ENCODE assay signal across 22 cellular contexts in the genomic region with DNA sequence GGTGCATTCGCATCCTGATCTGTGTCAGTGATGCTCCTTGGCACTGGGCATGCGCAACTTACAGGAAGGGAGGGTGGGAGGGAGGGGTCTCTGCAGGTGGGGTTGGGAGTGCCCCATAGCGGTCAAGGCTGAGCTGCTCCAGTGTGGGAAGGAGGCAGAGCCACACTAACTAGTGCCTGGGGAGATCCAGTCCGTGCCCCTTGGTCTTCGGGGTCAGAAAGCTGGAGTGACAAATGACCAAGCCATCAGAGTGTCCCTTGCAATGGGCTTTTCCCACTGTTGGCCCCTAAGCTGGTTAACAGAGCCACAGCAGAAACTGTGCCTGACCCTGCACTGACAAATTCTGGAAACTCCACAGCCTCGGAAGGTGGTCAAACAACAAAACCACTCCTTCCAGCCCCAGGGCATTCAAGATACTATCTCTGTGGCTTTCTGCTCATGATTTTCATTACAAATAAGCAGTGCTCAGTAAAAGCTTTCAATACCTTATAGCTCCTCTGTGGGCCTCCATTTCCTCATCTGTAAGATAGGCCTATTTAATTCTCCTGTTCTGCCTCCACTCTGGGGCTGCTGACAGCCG.
DNase-seq lines count a peak whose midpoint lies in the region; ATAC-seq, FAIRE-seq and TF ChIP-seq lines count a peak whose summit lies in the region.
"Had no signal": no experiment of that assay in that cellular context is flagged by ENCODE, and none has a peak within 500 bp of the region (broad histone marks: within the 10 kb centered on the region; RNA-seq: fewer than 3 reads in every experiment).

No MANE protein-coding gene starts in this region.

- CTCF ChIA-PET in K562 (lab: Yijun Ruan, JAX; ENCODE audit: low intra/inter-chr PET ratio) = no interaction called here

- ATAC-seq in left cardiac atrium (no peak), K562 (peak; percentile 68)
- ATAC-seq: activated CD8-positive, alpha-beta memory T cell treated with anti-CD3 and anti-CD28 coated beads, Interleukin-2, amount 10 ng/mL, durations not matched to agents 7 days and 5 days; activated T-helper 17 cell treated with anti-CD3 and anti-CD28 coated beads, Interleukin-2, amount 50 U/mL, for 72 hours; gastroesophageal sphincter; lower lobe of right lung had no signal

- no TSS peak for BruUV-seq in K562 (replicated peaks; lab: Mats Ljungman, UMichigan)

- POLR2A ChIA-PET in K562 (lab: Yijun Ruan, JAX) = interaction anchor here (0.6 to 1.3 kb wide), 5 partner anchors 8 to 624 kb away, joined by 3 to 5 read pairs (median 3); no protein-coding TSS in a partner anchor

- no peak for TF ChIP-seq POLR2A in K562 (conservative IDR thresholded peaks at IDR 0.05)

- no peak for TF ChIP-seq RAD21 in K562 (CRISPR knock-in tag; conservative IDR thresholded peaks at IDR 0.05 in 1 of 2, IDR thresholded peaks at IDR 0.05 in 1 of 2)

- no peak for FAIRE-seq in K562 (lab: Jason Lieb, UNC)
- FAIRE-seq: D721Med, G401.6 had no signal

- H3K9ac ChIP-seq in K562 (ENCODE audit: insufficient read depth in 1 of 2, low read depth in 2 of 2, low read length in 2 of 2) = no peak overlapping the region

- H2AFZ ChIP-seq in K562 (ENCODE audit: low read depth, low read length) = no peak overlapping the region

- peaks cover 0 to 23% of the 10 kb centered on the region in 2 donors for H3K4me1 ChIP-seq in right atrium auricular region
- H3K4me1 ChIP-seq in K562 (replicated peaks in 1 of 2; ENCODE audit: control insufficient read depth in 2 of 2, insufficient read depth in 2 of 2, low read length in 2 of 2) = no peaks in the 10 kb centered on the region
- H3K4me1 ChIP-seq: lower lobe of right lung, SJSA1 had no signal

- no peaks in the 10 kb centered on the region for H3K9me3 ChIP-seq in right atrium auricular region
- no peaks in the 10 kb centered on the region for H3K9me3 ChIP-seq in K562 (replicated peaks; ENCODE audit: control insufficient read depth, insufficient read depth, low read depth, low read length)
- H3K9me3 ChIP-seq: gastroesophageal sphincter, lower lobe of right lung, SJSA1 had no signal

- no peaks in the 10 kb centered on the region for H3K9me1 ChIP-seq in K562 (ENCODE audit: control insufficient read depth, insufficient read depth, low read length)

- TF ChIP-seq CTCF in right atrium auricular region (IDR thresholded peaks at IDR 0.05) (no peak), K562 (IDR thresholded peaks at IDR 0.05 in 2 of 3, conservative IDR thresholded peaks at IDR 0.05 in 1 of 3; ENCODE audit: insufficient read depth in 2 of 3, low read depth in 1 of 3, low read length in 3 of 3) (no peak), GM10266 (IDR thresholded peaks at IDR 0.05; ENCODE audit: control insufficient read depth, insufficient read depth, low read depth, missing control alignments) (no peak)

- 5% methylated on average over 6 of the region's 7 CpGs for WGBS in K562 (ENCODE audit: insufficient coverage, low coverage, missing lambda C conversion rate)

- H3K27me3 ChIP-seq in right atrium auricular region = no peaks in the 10 kb centered on the region
- H3K27me3 ChIP-seq in K562 (ENCODE audit: control insufficient read depth in 2 of 2, insufficient read depth in 2 of 2, low read length in 2 of 2) = peaks cover 41 to 94% of the 10 kb centered on the region in 2 experiments
- H3K27me3 ChIP-seq: dorsolateral prefrontal cortex, gastroesophageal sphincter had no signal

- H3K27ac ChIP-seq in right atrium auricular region (no peak overlapping the region), K562 (ENCODE audit: extremely low read depth, low read depth, low read length) (no peak overlapping the region)
- H3K27ac ChIP-seq: dorsolateral prefrontal cortex, gastroesophageal sphincter, lower lobe of right lung, SJSA1 had no signal

- peaks cover 49% of the 10 kb centered on the region for H4K20me1 ChIP-seq in K562 (replicated peaks; ENCODE audit: control insufficient read depth, insufficient read depth, low read length)

- no peak overlapping the region for H3K4me2 ChIP-seq in K562 (ENCODE audit: insufficient read depth, low read length)

- H3K4me3 ChIP-seq in right atrium auricular region (no peak overlapping the region), K562 (no peak overlapping the region)
- H3K4me3 ChIP-seq: dorsolateral prefrontal cortex, gastroesophageal sphincter, lower lobe of right lung, SJSA1 had no signal

- in situ Hi-C loops in K562 (cut with MboI) = no loop called here

- TF ChIP-seq EP300 in K562 (IDR thresholded peaks at IDR 0.05; ENCODE audit: low read length) = no peak

- DNase-seq in left cardiac atrium = peak; percentile 8
- no peak for DNase-seq in right atrium auricular region (ENCODE audit: low spot score)
- DNase-seq in K562 (ENCODE audit: extremely low read depth in 1 of 4, low spot score in 3 of 4) = peak; percentile 33 to 74 (median 68)
- DNase-seq in kidney tubule cell (ENCODE audit: low spot score) = peak; percentile 20
- no peak for DNase-seq in SKM-1 treated with dmso at 0.1 percent for 144 hours (lab: John Stamatoyannopoulos, UW; ENCODE audit: unreplicated experiment)
- DNase-seq in RKO (ENCODE audit: low spot score) = no peak
- no peak for DNase-seq in GM10266 (ENCODE audit: extremely low spot score)
- no peak for DNase-seq in pons (ENCODE audit: low spot score)
- DNase-seq: activated CD4-positive, alpha-beta T cell treated with anti-CD3 and anti-CD28 coated beads for 4 hours; activated CD8-positive, alpha-beta memory T cell treated with anti-CD3 and anti-CD28 coated beads, Interleukin-2, amount 10 ng/mL, durations not matched to agents 7 days and 5 days; C1 segment of cervical spinal cord; lower lobe of right lung; NCI-H2171; NCI-H748 treated with DMSO at 0.1 percent for 48 hours; stimulated activated CD4-positive, alpha-beta T cell treated with anti-CD3 and anti-CD28 coated beads, Interleukin-2, amount 100 ng/mL, for 48 hours; T1000 had no signal

- intact Hi-C loops in left cardiac atrium (cut with DNase I) (loop anchor here in 1 of 2 donors (10.0 kb wide), 1 partner anchor 111 kb away; no protein-coding TSS in a partner anchor), K562 (cut with micrococcal nuclease) (no loop called here)

- H3K36me3 ChIP-seq in right atrium auricular region (no peaks in the 10 kb centered on the region), K562 (ENCODE audit: control insufficient read depth, insufficient read depth, low read length) (no peaks in the 10 kb centered on the region)
- H3K36me3 ChIP-seq: gastroesophageal sphincter, lower lobe of right lung, SJSA1 had no signal

- no peaks in the 10 kb centered on the region for H3K79me2 ChIP-seq in K562 (ENCODE audit: control insufficient read depth, insufficient read depth, low read length)

TF ChIP-seq in K562, 482 proteins besides CTCF, POLR2A, EP300 and RAD21:
- TF ChIP-seq SMC3 (conservative IDR thresholded peaks at IDR 0.05; ENCODE audit: insufficient read depth, low read depth, low read length) = no peak
- TF ChIP-seq NRF1 (conservative IDR thresholded peaks at IDR 0.05 in 1 of 2, IDR thresholded peaks at IDR 0.05 in 1 of 2) = peak; percentile 69 to 74

Comparison
In these comparisons a context has a peak if more than half of its experiments do, and no peak if none do; other contexts are left out.
1. DNase-seq: peak in left cardiac atrium (single experiment), K562 (4 of 4) and kidney tubule cell (single experiment); none in right atrium auricular region (single experiment), SKM-1 treated with dmso at 0.1 percent for 144 hours (single experiment), RKO (single experiment), GM10266 (single experiment) and pons (single experiment).